ENCODE assay signal across 8 cellular contexts in the genomic region with DNA sequence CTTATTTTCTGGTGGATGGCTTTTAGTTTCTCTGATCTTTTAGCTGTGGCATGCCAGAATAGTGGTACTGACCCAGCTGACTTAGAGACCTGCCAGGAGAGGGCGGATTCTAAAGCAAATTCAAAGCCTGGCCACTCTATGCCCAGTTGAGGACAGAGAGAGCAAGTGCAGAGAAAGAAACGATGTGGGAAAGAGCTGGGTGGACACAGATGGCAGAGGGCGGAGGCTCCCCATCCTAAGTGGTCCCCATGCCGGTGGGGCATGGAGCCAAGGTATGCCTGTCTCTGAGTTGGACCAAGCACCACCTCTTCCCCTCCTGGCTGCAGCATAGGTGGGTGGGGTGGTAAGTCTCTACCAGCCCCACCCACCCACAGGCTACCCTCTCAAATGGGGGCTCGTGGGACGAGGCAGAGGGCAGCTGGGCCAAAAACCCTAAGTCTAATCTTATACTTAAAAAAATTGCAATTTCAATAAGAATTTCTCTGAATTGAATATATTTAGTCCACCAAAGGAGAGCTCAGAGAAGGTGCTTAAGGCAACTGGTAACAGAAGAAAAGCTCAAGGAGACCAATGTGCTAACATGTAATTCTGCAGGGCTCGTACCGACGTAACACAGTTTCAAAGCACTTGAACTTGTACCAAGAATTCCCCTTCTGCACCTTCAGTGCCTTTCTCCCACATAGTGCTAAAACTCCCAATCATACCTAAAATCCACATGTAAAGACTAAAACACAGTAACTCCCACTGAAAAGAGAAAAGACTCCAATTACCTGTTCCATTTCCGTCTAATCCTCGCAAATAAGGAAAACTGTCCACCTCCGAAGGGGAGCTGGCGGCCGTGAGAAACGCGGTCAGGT.
A peak's percentile ranks its signal among the peaks of the same experiment; 100 is the strongest.
DNase-seq lines count a peak whose midpoint lies in the region; ATAC-seq and TF ChIP-seq lines count a peak whose summit lies in the region.

No MANE protein-coding gene starts in this region.

- H3K27ac Mint-ChIP-seq in activated T-cell treated with anti-CD3 and anti-CD28 coated beads, Interleukin-2, amount 50 U/mL, for 72 hours = peak overlapping the region; percentile 87
- peak overlapping the region; percentile 81 to 98 for H3K27ac Mint-ChIP-seq in T-cell

- H3K9ac ChIP-seq in subcutaneous abdominal adipose tissue (ENCODE audit: low read length in 5 of 5) = peak overlapping the region in 1 of 5 donors; percentile 23

- peak overlapping the region; percentile 79 to 82 for H3K4me3 Mint-ChIP-seq in activated T-cell treated with anti-CD3 and anti-CD28 coated beads, Interleukin-2, amount 50 U/mL, for 72 hours
- peak overlapping the region; percentile 87 to 95 (median 89) for H3K4me3 Mint-ChIP-seq in T-cell

- no peak overlapping the region for H3K4me2 ChIP-seq in osteoblast (ENCODE audit: insufficient read depth, low read length)

- H3K9me3 Mint-ChIP-seq in activated T-cell treated with anti-CD3 and anti-CD28 coated beads, Interleukin-2, amount 50 U/mL, for 72 hours = no peaks in the 10 kb centered on the region
- no peaks in the 10 kb centered on the region for H3K9me3 Mint-ChIP-seq in T-cell

- H3K4me1 ChIP-seq in subcutaneous abdominal adipose tissue (ENCODE audit: control insufficient read depth in 5 of 5, insufficient read depth in 5 of 5, low read length in 5 of 5) (peaks cover 0 to 13% (median 13%) of the 10 kb centered on the region in 5 donors), osteoblast (ENCODE audit: insufficient read depth, low read length) (no peaks in the 10 kb centered on the region)

- DNase-seq in activated T-cell treated with anti-CD3 and anti-CD28 coated beads, Interleukin-2, amount 50 U/mL, for 72 hours = no peak
- no peak for DNase-seq in activated T-cell treated with anti-CD3 and anti-CD28 coated beads, Interleukin-2, amount 50 U/mL, for 1 hour
- DNase-seq in T-cell (no peak), hippocampal formation (lab: John Stamatoyannopoulos, UW) (peak; percentile 31 to 54), AG08395 (ENCODE audit: low spot score) (no peak), osteoblast (ENCODE audit: insufficient read length, low spot score, missing footprints) (no peak), KG1 (lab: John Stamatoyannopoulos, UW) (no peak)

- TF ChIP-seq CTCF in osteoblast (IDR thresholded peaks at IDR 0.05; ENCODE audit: extremely low read depth, low read depth, low read length) = no peak

- H3K4me1 Mint-ChIP-seq in activated T-cell treated with anti-CD3 and anti-CD28 coated beads, Interleukin-2, amount 50 U/mL, for 72 hours (ENCODE audit: low read depth) = peaks cover 24% of the 10 kb centered on the region
- peaks cover 44 to 53% (median 52%) of the 10 kb centered on the region in 3 donors for H3K4me1 Mint-ChIP-seq in T-cell

- CTCF ChIA-PET in T-cell (lab: Charles Lee) = interaction anchor here in 1 of 2 donors (0.5 kb wide), 1 partner anchor 104 kb away, joined by 5 read pairs; no protein-coding TSS in a partner anchor

- no peaks in the 10 kb centered on the region for H3K36me3 Mint-ChIP-seq in activated T-cell treated with anti-CD3 and anti-CD28 coated beads, Interleukin-2, amount 50 U/mL, for 72 hours (ENCODE audit: insufficient read depth in 2 of 2)
- H3K36me3 Mint-ChIP-seq in T-cell = peaks cover 7% of the 10 kb centered on the region

- H3K9me3 ChIP-seq in subcutaneous abdominal adipose tissue (ENCODE audit: control insufficient read depth in 5 of 5, low read length in 5 of 5) (no peaks in the 10 kb centered on the region), osteoblast (ENCODE audit: low read depth, low read length) (no peaks in the 10 kb centered on the region)

- H3K27me3 ChIP-seq in subcutaneous abdominal adipose tissue (ENCODE audit: control insufficient read depth in 5 of 5, insufficient read depth in 4 of 5, low read length in 5 of 5) (no peaks in the 10 kb centered on the region), osteoblast (ENCODE audit: insufficient read depth, low read length) (no peaks in the 10 kb centered on the region)

- POLR2A ChIA-PET in T-cell (lab: Charles Lee) = interaction anchor here in 1 of 2 donors (0.5 kb wide), 1 partner anchor 24 kb away, joined by 3 read pairs; no protein-coding TSS in a partner anchor

- no peak overlapping the region for H2AFZ ChIP-seq in osteoblast (ENCODE audit: low read length)

- peak; percentile 49 to 58 for ATAC-seq in activated T-cell treated with anti-CD3 and anti-CD28 coated beads, Interleukin-2, amount 50 U/mL, for 72 hours (replicated peaks in 1 of 2)
- ATAC-seq in T-cell (replicated peaks in 1 of 4) = peak; percentile 55 to 68 (median 60)

- no peaks in the 10 kb centered on the region for H3K36me3 ChIP-seq in subcutaneous abdominal adipose tissue (ENCODE audit: control insufficient read depth in 5 of 5, insufficient read depth in 5 of 5, low read length in 5 of 5)
- no peaks in the 10 kb centered on the region for H3K36me3 ChIP-seq in osteoblast (ENCODE audit: insufficient read depth, low read length)

- no peaks in the 10 kb centered on the region for H3K27me3 Mint-ChIP-seq in activated T-cell treated with anti-CD3 and anti-CD28 coated beads, Interleukin-2, amount 50 U/mL, for 72 hours (ENCODE audit: low read depth)
- H3K27me3 Mint-ChIP-seq in T-cell = no peaks in the 10 kb centered on the region

- peaks cover 8% of the 10 kb centered on the region for H3K79me2 ChIP-seq in osteoblast (ENCODE audit: insufficient read depth, low read length)

- peaks cover 3% of the 10 kb centered on the region for H4K20me1 ChIP-seq in osteoblast (ENCODE audit: insufficient read depth, low read length)

- H3K4me3 ChIP-seq in subcutaneous abdominal adipose tissue (ENCODE audit: low read depth in 1 of 5, low read length in 5 of 5) = peak overlapping the region in 4 of 5 donors; percentile 41 to 62 (median 53)
- no peak overlapping the region for H3K4me3 ChIP-seq in osteoblast (ENCODE audit: insufficient read depth, low read length)

- H3K27ac ChIP-seq in subcutaneous abdominal adipose tissue (ENCODE audit: low read depth, low read length) (no peak overlapping the region), osteoblast (ENCODE audit: low read depth, low read length) (no peak overlapping the region)

Comparison
In these comparisons a context has a peak if more than half of its experiments do, and no peak if none do; other contexts are left out.
1. DNase-seq: peak in hippocampal formation (2 of 2); none in activated T-cell treated with anti-CD3 and anti-CD28 coated beads, Interleukin-2, amount 50 U/mL, for 72 hours (0 of 2), activated T-cell treated with anti-CD3 and anti-CD28 coated beads, Interleukin-2, amount 50 U/mL, for 1 hour (single experiment), T-cell (0 of 34), AG08395 (single experiment), osteoblast (single experiment) and KG1 (single experiment).